ENCODE assay signal across 1 cellular context in genomic region chr6:116278853-116279231, GRCh38.
TF ChIP-seq lines count a peak whose summit lies in the region.

No MANE protein-coding gene starts in this region.

TF ChIP-seq in HepG2, 621 proteins besides CTCF, POLR2A, EP300 and RAD21 (continued from another document):
- no peak for TF ChIP-seq HNF1A (IDR thresholded peaks at IDR 0.05; ENCODE audit: low read depth)
- 0 out of 2 replicates have a peak, but pooled peaks have one; percentile 4 for TF ChIP-seq HNF1A (CRISPR knock-in tag; IDR thresholded peaks at IDR 0.05; ENCODE audit: borderline replicate concordance)
- TF ChIP-seq TFAP4 (IDR thresholded peaks at IDR 0.05; ENCODE audit: borderline replicate concordance, low read depth) = peak; percentile 55; the same call in 1 of the 2 replicates
- TF ChIP-seq SALL1 (CRISPR knock-in tag; IDR thresholded peaks at IDR 0.05) = no peak
- TF ChIP-seq TAF15 (IDR thresholded peaks at IDR 0.05; ENCODE audit: low read depth, low read length, poor library complexity, severe bottlenecking) = no peak
- TF ChIP-seq ZNF12 (CRISPR knock-in tag; IDR thresholded peaks at IDR 0.05) = 0 out of 2 replicates have a peak, but pooled peaks have one; percentile 25
- TF ChIP-seq ZNF317 (CRISPR knock-in tag; IDR thresholded peaks at IDR 0.05) = 0 out of 2 replicates have a peak, but pooled peaks have one; percentile 16
- TF ChIP-seq TGIF2 (CRISPR knock-in tag; IDR thresholded peaks at IDR 0.05) = peak; percentile 66; the same call in 1 of the 2 replicates
- no peak for TF ChIP-seq KDM5B (CRISPR knock-in tag; IDR thresholded peaks at IDR 0.05; ENCODE audit: borderline replicate concordance)
- peak; percentile 8; the same call in 1 of the 2 replicates for TF ChIP-seq PRMT3 (CRISPR knock-in tag; IDR thresholded peaks at IDR 0.05; ENCODE audit: borderline replicate concordance, low read depth)
- TF ChIP-seq TRIM22 (IDR thresholded peaks at IDR 0.05) = no peak
- peak; percentile 22; the same call in 1 of the 2 replicates for TF ChIP-seq ZBTB37 (CRISPR knock-in tag; IDR thresholded peaks at IDR 0.05)
- TF ChIP-seq TCF12 (IDR thresholded peaks at IDR 0.05) = no peak
- no peak for TF ChIP-seq TCF12 (CRISPR knock-in tag; IDR thresholded peaks at IDR 0.05)
- TF ChIP-seq ZNF225 (CRISPR knock-in tag; IDR thresholded peaks at IDR 0.05) = no peak
- no peak for TF ChIP-seq ZNF407 (CRISPR knock-in tag; IDR thresholded peaks at IDR 0.05; ENCODE audit: not compliant biosample characterization)
- no peak for TF ChIP-seq ZNF484 (CRISPR knock-in tag; IDR thresholded peaks at IDR 0.05; ENCODE audit: borderline replicate concordance, low read depth)
